Comparison of ENCODE assay signal across 20 cellular contexts in the genomic region with DNA sequence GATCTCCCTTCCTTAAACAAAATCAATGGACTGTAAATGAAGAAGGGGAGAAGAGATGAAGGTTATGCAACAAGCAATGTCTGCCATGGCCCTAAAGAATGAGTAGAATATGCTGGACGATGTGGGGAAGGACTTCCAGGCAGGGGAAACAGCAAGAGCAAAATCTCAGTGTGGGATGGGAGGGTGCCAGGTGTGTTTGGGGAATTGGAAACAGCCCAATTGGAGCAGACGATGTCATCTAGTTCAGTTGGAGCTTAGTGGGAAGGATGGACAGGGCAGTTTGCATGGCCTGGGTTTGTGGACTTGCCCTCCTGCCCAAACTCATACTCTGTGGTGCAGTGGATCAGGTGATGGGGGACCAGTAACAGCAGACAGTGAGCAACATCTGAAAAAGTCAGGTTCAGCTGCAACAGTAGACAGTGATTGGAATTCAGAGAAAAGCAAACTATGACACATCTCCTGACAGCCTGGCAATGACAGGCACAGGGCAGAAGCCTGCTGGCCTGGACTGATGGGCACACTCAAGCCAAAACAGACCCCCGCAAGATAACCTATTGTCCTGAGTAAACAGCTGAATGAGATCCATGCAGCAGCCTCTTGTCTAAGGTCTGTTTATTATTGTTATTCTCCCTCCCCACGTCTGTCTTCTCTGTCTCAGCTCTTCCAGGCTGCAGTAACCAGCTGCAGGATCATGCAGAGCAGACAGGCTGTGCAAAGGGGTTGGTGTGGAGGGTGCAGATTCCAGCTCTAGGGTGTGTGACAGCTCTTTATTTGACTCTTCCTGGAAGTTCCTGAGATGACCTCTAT. TPM values are rescaled to one million over a fixed set of nuclear protein-coding genes. Genes with fewer than 3 reads are reported as not detected.
A peak's percentile ranks its signal among the peaks of the same experiment; 100 is the strongest.
DNase-seq lines count a peak whose midpoint lies in the region; ATAC-seq, FAIRE-seq and TF ChIP-seq lines count a peak whose summit lies in the region.
"Had no signal": no experiment of that assay in that cellular context is flagged by ENCODE, and none has a peak within 500 bp of the region (broad histone marks: within the 10 kb centered on the region; RNA-seq: fewer than 3 reads in every experiment).

No MANE protein-coding gene starts in this region.

- CTCF ChIA-PET in A673 (lab: Charles Lee), result no interaction called here

- no TSS peak for BruUV-seq in A673 (replicated peaks; lab: Mats Ljungman, UMichigan)

- DNase-seq in Right ventricle myocardium superior (no peak), cardiac septum (ENCODE audit: low spot score) (no peak), vagina (ENCODE audit: extremely low spot score in 2 of 2) (no peak), HuH-7.5 (ENCODE audit: low spot score) (no peak), A673 (ENCODE audit: low spot score) (no peak), D721Med (ENCODE audit: insufficient read length, low spot score) (no peak)
- DNase-seq: activated CD4-positive, CD25-positive, alpha-beta regulatory T cell treated with anti-CD3 and anti-CD28 coated beads, Interleukin-2, amount 50 U/mL, for 72 hours; activated CD8-positive, alpha-beta memory T cell treated with anti-CD3 and anti-CD28 coated beads, Interleukin-2, amount 10 ng/mL, durations not matched to agents 7 days and 5 days; activated effector memory CD4-positive, alpha-beta T cell treated with anti-CD3 and anti-CD28 coated beads, Interleukin-2, amount 50 U/mL, for 16 hours; amygdala; NCI-H2081 treated with DMSO at 0.1 percent for 48 hours; posterior cingulate gyrus; stomach had no signal

- ATAC-seq in Right ventricle myocardium superior (ENCODE audit: poor library complexity), result peak; percentile 25
- ATAC-seq in SK-N-SH treated with all-trans-retinoic acid at 6 μM for 48 hours, result peak; percentile 58
- ATAC-seq: activated CD8-positive, alpha-beta memory T cell treated with anti-CD3 and anti-CD28 coated beads, Interleukin-2, amount 10 ng/mL, durations not matched to agents 7 days and 5 days; HCT116; left lobe of liver; Right ventricle myocardium inferior had no signal

- H3K4me1 ChIP-seq in muscle layer of duodenum (ENCODE audit: control insufficient read depth in 1 of 2, insufficient read depth in 2 of 2, low read length in 2 of 2) (peaks cover 16 to 17% of the 10 kb centered on the region in 2 donors), vagina (peaks cover 11% of the 10 kb centered on the region), A673 (ENCODE audit: insufficient read depth, low read length, poor library complexity, severe bottlenecking) (no peaks in the 10 kb centered on the region)
- H3K4me1 ChIP-seq: foreskin keratinocyte had no signal

- no peaks in the 10 kb centered on the region for H3K27me3 ChIP-seq in muscle layer of duodenum (ENCODE audit: low read depth, low read length)
- no peaks in the 10 kb centered on the region for H3K27me3 ChIP-seq in vagina
- peaks cover 3% of the 10 kb centered on the region for H3K27me3 ChIP-seq in A673 (replicated peaks; ENCODE audit: insufficient read depth, low read depth, low read length, poor library complexity)
- H3K27me3 ChIP-seq: stomach had no signal

- TF ChIP-seq CTCF in vagina (IDR thresholded peaks at IDR 0.05), result no peak
- TF ChIP-seq CTCF in A673 (conservative IDR thresholded peaks at IDR 0.05; ENCODE audit: low read depth, low read length), result no peak
- TF ChIP-seq CTCF in D721Med (IDR thresholded peaks at IDR 0.05; ENCODE audit: insufficient read depth, missing control alignments), result no peak

- no peak for FAIRE-seq in D721Med (lab: Jason Lieb, UNC)

- H3K27ac ChIP-seq in muscle layer of duodenum (ENCODE audit: low read length) (peak overlapping the region; percentile 83), vagina (peak overlapping the region; percentile 24), A673 (ENCODE audit: low read depth, low read length, poor library complexity, severe bottlenecking) (no peak overlapping the region)
- H3K27ac ChIP-seq: foreskin keratinocyte, stomach had no signal

- H3K9me3 ChIP-seq in muscle layer of duodenum (ENCODE audit: control insufficient read depth in 1 of 2, low read length in 2 of 2) (no peaks in the 10 kb centered on the region), vagina (no peaks in the 10 kb centered on the region), A673 (ENCODE audit: low read depth, low read length, poor library complexity, severe bottlenecking) (no peaks in the 10 kb centered on the region)
- H3K9me3 ChIP-seq: stomach had no signal

- no peaks in the 10 kb centered on the region for H3K36me3 ChIP-seq in muscle layer of duodenum (ENCODE audit: control insufficient read depth in 1 of 2, insufficient read depth in 2 of 2, low read length in 2 of 2)
- H3K36me3 ChIP-seq in vagina, result no peaks in the 10 kb centered on the region
- no peaks in the 10 kb centered on the region for H3K36me3 ChIP-seq in A673 (ENCODE audit: insufficient read depth, low read length, poor library complexity, severe bottlenecking)
- H3K36me3 ChIP-seq: stomach had no signal

- H3K4me3 ChIP-seq in muscle layer of duodenum (ENCODE audit: low read depth in 1 of 2, low read length in 2 of 2), result no peak overlapping the region
- no peak overlapping the region for H3K4me3 ChIP-seq in vagina
- H3K4me3 ChIP-seq in A673 (ENCODE audit: low read depth, low read length, poor library complexity, severe bottlenecking), result no peak overlapping the region
- H3K4me3 ChIP-seq: stomach had no signal

- POLR2A ChIA-PET in A673 (lab: Charles Lee; ENCODE audit: low non-redundant PET), result no interaction called here

- TF ChIP-seq POLR2A in vagina (IDR thresholded peaks at IDR 0.05), result no peak

- intact Hi-C loops in Right ventricle myocardium superior (cut with DNase I), result no loop called here
- intact Hi-C loops in cardiac septum (cut with DNase I), result no loop called here
- intact Hi-C loops in vagina (cut with DNase I), result no loop called here
- intact Hi-C loops in A673 (cut with micrococcal nuclease; ENCODE audit: unreplicated experiment), result no loop called here

TF ChIP-seq in SK-N-SH treated with all-trans-retinoic acid at 6 μM for 48 hours, 23 proteins besides CTCF, POLR2A, EP300 and RAD21:
- no peak for TF ChIP-seq ZFP3 (CRISPR knock-in tag; IDR thresholded peaks at IDR 0.05)
- no peak for TF ChIP-seq TCF4 (CRISPR knock-in tag; IDR thresholded peaks at IDR 0.05; ENCODE audit: borderline replicate concordance)
- no peak for TF ChIP-seq ZFP30 (CRISPR knock-in tag; IDR thresholded peaks at IDR 0.05)
- TF ChIP-seq, protein P1, sequence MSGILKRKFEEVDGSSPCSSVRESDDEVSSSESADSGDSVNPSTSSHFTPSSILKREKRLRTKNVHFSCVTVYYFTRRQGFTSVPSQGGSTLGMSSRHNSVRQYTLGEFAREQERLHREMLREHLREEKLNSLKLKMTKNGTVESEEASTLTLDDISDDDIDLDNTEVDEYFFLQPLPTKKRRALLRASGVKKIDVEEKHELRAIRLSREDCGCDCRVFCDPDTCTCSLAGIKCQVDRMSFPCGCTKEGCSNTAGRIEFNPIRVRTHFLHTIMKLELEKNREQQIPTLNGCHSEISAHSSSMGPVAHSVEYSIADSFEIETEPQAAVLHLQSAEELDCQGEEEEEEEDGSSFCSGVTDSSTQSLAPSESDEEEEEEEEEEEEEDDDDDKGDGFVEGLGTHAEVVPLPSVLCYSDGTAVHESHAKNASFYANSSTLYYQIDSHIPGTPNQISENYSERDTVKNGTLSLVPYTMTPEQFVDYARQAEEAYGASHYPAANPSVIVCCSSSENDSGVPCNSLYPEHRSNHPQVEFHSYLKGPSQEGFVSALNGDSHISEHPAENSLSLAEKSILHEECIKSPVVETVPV (CRISPR knock-in tag; IDR thresholded peaks at IDR 0.05), result no peak
- TF ChIP-seq BACH2 (CRISPR knock-in tag; IDR thresholded peaks at IDR 0.05; ENCODE audit: borderline replicate concordance), result no peak

RNA-seq across cellular contexts. Expression of a gene that starts 50.5 kb away (rescaled TPM):
- total RNA-seq in Right ventricle myocardium superior (22.9 TPM), cardiac septum (49.7 TPM), vagina (128 TPM), A673 (2021) (not detected in 2 replicates)
- total RNA-seq: activated CD8-positive, alpha-beta memory T cell treated with anti-CD3 and anti-CD28 coated beads, Interleukin-2, amount 10 ng/mL, durations not matched to agents 7 days and 5 days; T-helper 2 cell treated with Interferon-gamma antibody and Interleukin-4, amounts not matched to agents 100 ng/mL and 5 ng/mL, for 36 hours had no signal

Comparison
In these comparisons a context has a peak if more than half of its experiments do, and no peak if none do; other contexts are left out.
1. RNA of a gene that starts 50.5 kb away (total RNA-seq): 128 TPM in vagina (single experiment), 49.7 TPM in cardiac septum (single experiment) and 22.9 TPM in Right ventricle myocardium superior (single experiment); not detected in A673; every median in the first group is over 10 times any median in the second.